Comparison of ENCODE assay signal across 1 cellular context in genomic region chr1:91830242-91831131, GRCh38.
A peak's percentile ranks its signal among the peaks of the same experiment; 100 is the strongest.
TF ChIP-seq lines count a peak whose summit lies in the region.

No MANE protein-coding gene starts in this region.

TF ChIP-seq in HepG2, 621 proteins besides CTCF, POLR2A, EP300 and RAD21 (continued from another document and continues in another):
- TF ChIP-seq AHDC1 (CRISPR knock-in tag; IDR thresholded peaks at IDR 0.05; ENCODE audit: borderline replicate concordance) = peak; percentile 35; the same call in 1 of the 2 replicates
- TF ChIP-seq, protein P1, sequence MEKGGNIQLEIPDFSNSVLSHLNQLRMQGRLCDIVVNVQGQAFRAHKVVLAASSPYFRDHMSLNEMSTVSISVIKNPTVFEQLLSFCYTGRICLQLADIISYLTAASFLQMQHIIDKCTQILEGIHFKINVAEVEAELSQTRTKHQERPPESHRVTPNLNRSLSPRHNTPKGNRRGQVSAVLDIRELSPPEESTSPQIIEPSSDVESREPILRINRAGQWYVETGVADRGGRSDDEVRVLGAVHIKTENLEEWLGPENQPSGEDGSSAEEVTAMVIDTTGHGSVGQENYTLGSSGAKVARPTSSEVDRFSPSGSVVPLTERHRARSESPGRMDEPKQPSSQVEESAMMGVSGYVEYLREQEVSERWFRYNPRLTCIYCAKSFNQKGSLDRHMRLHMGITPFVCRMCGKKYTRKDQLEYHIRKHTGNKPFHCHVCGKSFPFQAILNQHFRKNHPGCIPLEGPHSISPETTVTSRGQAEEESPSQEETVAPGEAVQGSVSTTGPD (CRISPR knock-in tag; IDR thresholded peaks at IDR 0.05) = peak; percentile 93
- TF ChIP-seq, protein P2, sequence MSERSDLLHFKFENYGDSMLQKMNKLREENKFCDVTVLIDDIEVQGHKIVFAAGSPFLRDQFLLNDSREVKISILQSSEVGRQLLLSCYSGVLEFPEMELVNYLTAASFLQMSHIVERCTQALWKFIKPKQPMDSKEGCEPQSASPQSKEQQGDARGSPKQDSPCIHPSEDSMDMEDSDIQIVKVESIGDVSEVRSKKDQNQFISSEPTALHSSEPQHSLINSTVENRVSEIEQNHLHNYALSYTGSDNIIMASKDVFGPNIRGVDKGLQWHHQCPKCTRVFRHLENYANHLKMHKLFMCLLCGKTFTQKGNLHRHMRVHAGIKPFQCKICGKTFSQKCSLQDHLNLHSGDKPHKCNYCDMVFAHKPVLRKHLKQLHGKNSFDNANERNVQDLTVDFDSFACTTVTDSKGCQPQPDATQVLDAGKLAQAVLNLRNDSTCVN (CRISPR knock-in tag; IDR thresholded peaks at IDR 0.05; ENCODE audit: borderline replicate concordance) = no peak
- peak; percentile 23; the same call in 1 of the 2 replicates for TF ChIP-seq NR2F2 (IDR thresholded peaks at IDR 0.05; ENCODE audit: borderline replicate concordance, low read depth)
- TF ChIP-seq ZNF572 (CRISPR knock-in tag; IDR thresholded peaks at IDR 0.05) = peak; percentile 71; the same call in 1 of the 2 replicates
- no peak for TF ChIP-seq ZNF775 (CRISPR knock-in tag; IDR thresholded peaks at IDR 0.05; ENCODE audit: borderline replicate concordance)
- peak; percentile 60 for TF ChIP-seq RFX3 (CRISPR knock-in tag; IDR thresholded peaks at IDR 0.05)
- TF ChIP-seq ZNF503 (CRISPR knock-in tag; IDR thresholded peaks at IDR 0.05) = 0 out of 2 replicates have a peak, but pooled peaks have one; percentile 26
- TF ChIP-seq ZNF501 (CRISPR knock-in tag; IDR thresholded peaks at IDR 0.05) = peak; percentile 46; the same call in 1 of the 2 replicates
- TF ChIP-seq HDAC1 (CRISPR knock-in tag; IDR thresholded peaks at IDR 0.05) = peak; percentile 47; the same call in 1 of the 2 replicates
- no peak for TF ChIP-seq SATB2 (CRISPR knock-in tag; IDR thresholded peaks at IDR 0.05)
- no peak for TF ChIP-seq DDIT3 (CRISPR knock-in tag; IDR thresholded peaks at IDR 0.05)
- TF ChIP-seq RXRB (CRISPR knock-in tag; IDR thresholded peaks at IDR 0.05; ENCODE audit: borderline replicate concordance) = 0 out of 2 replicates have a peak, but pooled peaks have one; percentile 14
- TF ChIP-seq IRX3 (CRISPR knock-in tag; IDR thresholded peaks at IDR 0.05; ENCODE audit: borderline replicate concordance, low read depth) = no peak
- TF ChIP-seq, protein P3, sequence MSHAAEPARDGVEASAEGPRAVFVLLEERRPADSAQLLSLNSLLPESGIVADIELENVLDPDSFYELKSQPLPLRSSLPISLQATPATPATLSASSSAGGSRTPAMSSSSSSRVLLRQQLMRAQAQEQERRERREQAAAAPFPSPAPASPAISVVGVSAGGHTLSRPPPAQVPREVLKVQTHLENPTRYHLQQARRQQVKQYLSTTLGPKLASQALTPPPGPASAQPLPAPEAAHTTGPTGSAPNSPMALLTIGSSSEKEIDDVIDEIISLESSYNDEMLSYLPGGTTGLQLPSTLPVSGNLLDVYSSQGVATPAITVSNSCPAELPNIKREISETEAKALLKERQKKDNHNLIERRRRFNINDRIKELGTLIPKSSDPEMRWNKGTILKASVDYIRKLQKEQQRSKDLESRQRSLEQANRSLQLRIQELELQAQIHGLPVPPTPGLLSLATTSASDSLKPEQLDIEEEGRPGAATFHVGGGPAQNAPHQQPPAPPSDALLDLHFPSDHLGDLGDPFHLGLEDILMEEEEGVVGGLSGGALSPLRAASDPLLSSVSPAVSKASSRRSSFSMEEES (CRISPR knock-in tag; IDR thresholded peaks at IDR 0.05) = no peak; the same call in 1 of the 2 replicates
- no peak for TF ChIP-seq NFRKB (IDR thresholded peaks at IDR 0.05)
- TF ChIP-seq, protein P4, sequence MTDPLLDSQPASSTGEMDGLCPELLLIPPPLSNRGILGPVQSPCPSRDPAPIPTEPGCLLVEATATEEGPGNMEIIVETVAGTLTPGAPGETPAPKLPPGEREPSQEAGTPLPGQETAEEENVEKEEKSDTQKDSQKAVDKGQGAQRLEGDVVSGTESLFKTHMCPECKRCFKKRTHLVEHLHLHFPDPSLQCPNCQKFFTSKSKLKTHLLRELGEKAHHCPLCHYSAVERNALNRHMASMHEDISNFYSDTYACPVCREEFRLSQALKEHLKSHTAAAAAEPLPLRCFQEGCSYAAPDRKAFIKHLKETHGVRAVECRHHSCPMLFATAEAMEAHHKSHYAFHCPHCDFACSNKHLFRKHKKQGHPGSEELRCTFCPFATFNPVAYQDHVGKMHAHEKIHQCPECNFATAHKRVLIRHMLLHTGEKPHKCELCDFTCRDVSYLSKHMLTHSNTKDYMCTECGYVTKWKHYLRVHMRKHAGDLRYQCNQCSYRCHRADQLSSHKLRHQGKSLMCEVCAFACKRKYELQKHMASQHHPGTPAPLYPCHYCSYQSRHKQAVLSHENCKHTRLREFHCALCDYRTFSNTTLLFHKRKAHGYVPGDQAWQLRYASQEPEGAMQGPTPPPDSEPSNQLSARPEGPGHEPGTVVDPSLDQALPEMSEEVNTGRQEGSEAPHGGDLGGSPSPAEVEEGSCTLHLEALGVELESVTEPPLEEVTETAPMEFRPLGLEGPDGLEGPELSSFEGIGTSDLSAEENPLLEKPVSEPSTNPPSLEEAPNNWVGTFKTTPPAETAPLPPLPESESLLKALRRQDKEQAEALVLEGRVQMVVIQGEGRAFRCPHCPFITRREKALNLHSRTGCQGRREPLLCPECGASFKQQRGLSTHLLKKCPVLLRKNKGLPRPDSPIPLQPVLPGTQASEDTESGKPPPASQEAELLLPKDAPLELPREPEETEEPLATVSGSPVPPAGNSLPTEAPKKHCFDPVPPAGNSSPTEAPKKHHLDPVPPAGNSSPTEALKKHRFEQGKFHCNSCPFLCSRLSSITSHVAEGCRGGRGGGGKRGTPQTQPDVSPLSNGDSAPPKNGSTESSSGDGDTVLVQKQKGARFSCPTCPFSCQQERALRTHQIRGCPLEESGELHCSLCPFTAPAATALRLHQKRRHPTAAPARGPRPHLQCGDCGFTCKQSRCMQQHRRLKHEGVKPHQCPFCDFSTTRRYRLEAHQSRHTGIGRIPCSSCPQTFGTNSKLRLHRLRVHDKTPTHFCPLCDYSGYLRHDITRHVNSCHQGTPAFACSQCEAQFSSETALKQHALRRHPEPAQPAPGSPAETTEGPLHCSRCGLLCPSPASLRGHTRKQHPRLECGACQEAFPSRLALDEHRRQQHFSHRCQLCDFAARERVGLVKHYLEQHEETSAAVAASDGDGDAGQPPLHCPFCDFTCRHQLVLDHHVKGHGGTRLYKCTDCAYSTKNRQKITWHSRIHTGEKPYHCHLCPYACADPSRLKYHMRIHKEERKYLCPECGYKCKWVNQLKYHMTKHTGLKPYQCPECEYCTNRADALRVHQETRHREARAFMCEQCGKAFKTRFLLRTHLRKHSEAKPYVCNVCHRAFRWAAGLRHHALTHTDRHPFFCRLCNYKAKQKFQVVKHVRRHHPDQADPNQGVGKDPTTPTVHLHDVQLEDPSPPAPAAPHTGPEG (CRISPR knock-in tag; IDR thresholded peaks at IDR 0.05) = no peak; the same call in 1 of the 2 replicates
- TF ChIP-seq ZFP62 (CRISPR knock-in tag; IDR thresholded peaks at IDR 0.05) = no peak
- TF ChIP-seq, protein P5, sequence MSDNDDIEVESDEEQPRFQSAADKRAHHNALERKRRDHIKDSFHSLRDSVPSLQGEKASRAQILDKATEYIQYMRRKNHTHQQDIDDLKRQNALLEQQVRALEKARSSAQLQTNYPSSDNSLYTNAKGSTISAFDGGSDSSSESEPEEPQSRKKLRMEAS (IDR thresholded peaks at IDR 0.05) = peak; percentile 13; the same call in 1 of the 2 replicates
- TF ChIP-seq STAT5B (CRISPR knock-in tag; IDR thresholded peaks at IDR 0.05) = no peak
- TF ChIP-seq, protein P6, sequence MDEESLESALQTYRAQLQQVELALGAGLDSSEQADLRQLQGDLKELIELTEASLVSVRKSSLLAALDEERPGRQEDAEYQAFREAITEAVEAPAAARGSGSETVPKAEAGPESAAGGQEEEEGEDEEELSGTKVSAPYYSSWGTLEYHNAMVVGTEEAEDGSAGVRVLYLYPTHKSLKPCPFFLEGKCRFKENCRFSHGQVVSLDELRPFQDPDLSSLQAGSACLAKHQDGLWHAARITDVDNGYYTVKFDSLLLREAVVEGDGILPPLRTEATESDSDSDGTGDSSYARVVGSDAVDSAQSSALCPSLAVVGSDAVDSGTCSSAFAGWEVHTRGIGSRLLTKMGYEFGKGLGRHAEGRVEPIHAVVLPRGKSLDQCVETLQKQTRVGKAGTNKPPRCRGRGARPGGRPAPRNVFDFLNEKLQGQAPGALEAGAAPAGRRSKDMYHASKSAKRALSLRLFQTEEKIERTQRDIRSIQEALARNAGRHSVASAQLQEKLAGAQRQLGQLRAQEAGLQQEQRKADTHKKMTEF (CRISPR knock-in tag; IDR thresholded peaks at IDR 0.05) = 0 out of 2 replicates have a peak, but pooled peaks have one; percentile 18
- TF ChIP-seq ZNF747 (CRISPR knock-in tag; IDR thresholded peaks at IDR 0.05; ENCODE audit: borderline replicate concordance) = 0 out of 2 replicates have a peak, but pooled peaks have one; percentile 61
- TF ChIP-seq NCOA5 (CRISPR knock-in tag; IDR thresholded peaks at IDR 0.05) = no peak
- TF ChIP-seq SP1 (IDR thresholded peaks at IDR 0.05) = no peak
- TF ChIP-seq SP1 (CRISPR knock-in tag; IDR thresholded peaks at IDR 0.05) = no peak
- TF ChIP-seq KDM2A (CRISPR knock-in tag; IDR thresholded peaks at IDR 0.05; ENCODE audit: borderline replicate concordance, low read depth) = peak; percentile 30; the same call in 1 of the 2 replicates
- TF ChIP-seq TEAD2 (CRISPR knock-in tag; IDR thresholded peaks at IDR 0.05) = no peak
- TF ChIP-seq PAXIP1 (CRISPR knock-in tag; conservative IDR thresholded peaks at IDR 0.05) = peak; percentile 55; the same call in 1 of the 2 replicates
- TF ChIP-seq, protein P7, sequence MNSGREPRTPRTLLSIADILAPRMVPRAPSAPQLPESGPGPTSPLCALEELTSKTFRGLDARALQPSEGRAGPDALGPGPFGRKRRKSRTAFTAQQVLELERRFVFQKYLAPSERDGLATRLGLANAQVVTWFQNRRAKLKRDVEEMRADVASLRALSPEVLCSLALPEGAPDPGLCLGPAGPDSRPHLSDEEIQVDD (CRISPR knock-in tag; IDR thresholded peaks at IDR 0.05; ENCODE audit: borderline replicate concordance) = no peak
